In genomic region chr1:235423214-235423652, GRCh38 we compare ENCODE assay signal across 9 cellular contexts. TPM values are rescaled to one million over a fixed set of nuclear protein-coding genes. Genes with fewer than 3 reads are reported as not detected.
DNase-seq lines count a peak whose midpoint lies in the region; ATAC-seq and TF ChIP-seq lines count a peak whose summit lies in the region.
"Had no signal": no experiment of that assay in that cellular context is flagged by ENCODE, and none has a peak within 500 bp of the region (broad histone marks: within the 10 kb centered on the region; RNA-seq: fewer than 3 reads in every experiment).

No MANE protein-coding gene starts in this region.

- H3K27me3 Mint-ChIP-seq in activated CD4-positive, alpha-beta memory T cell treated with anti-CD3 and anti-CD28 coated beads for 36 hours, result no peaks in the 10 kb centered on the region
- H3K27me3 Mint-ChIP-seq in naive thymus-derived CD4-positive, alpha-beta T cell, result no peaks in the 10 kb centered on the region
- peaks cover 0 to 1% (median 0%) of the 10 kb centered on the region in 3 donors for H3K27me3 Mint-ChIP-seq in CD14-positive monocyte (ENCODE audit: low read depth in 3 of 3)

- H3K27ac Mint-ChIP-seq in activated CD4-positive, alpha-beta memory T cell treated with anti-CD3 and anti-CD28 coated beads for 36 hours, result no peak overlapping the region
- peak overlapping the region in 8 of 9 donors; percentile 7 to 80 (median 30) for H3K27ac Mint-ChIP-seq in naive thymus-derived CD4-positive, alpha-beta T cell
- peak overlapping the region in 1 of 7 donors; percentile 0 for H3K27ac Mint-ChIP-seq in CD14-positive monocyte

- H3K36me3 Mint-ChIP-seq in activated CD4-positive, alpha-beta memory T cell treated with anti-CD3 and anti-CD28 coated beads for 36 hours, result peaks cover 3% of the 10 kb centered on the region
- peaks cover 2 to 20% (median 4%) of the 10 kb centered on the region in 5 donors for H3K36me3 Mint-ChIP-seq in naive thymus-derived CD4-positive, alpha-beta T cell
- H3K36me3 Mint-ChIP-seq in CD14-positive monocyte, result peaks cover 24 to 64% of the 10 kb centered on the region in 2 donors

- CTCF ChIA-PET in activated CD4-positive, alpha-beta memory T cell treated with anti-CD3 and anti-CD28 coated beads for 36 hours (lab: Charles Lee), result interaction anchor here (1.3 kb wide), 1 partner anchor 170 kb away, joined by 3 read pairs; no protein-coding TSS in a partner anchor
- CTCF ChIA-PET in naive thymus-derived CD4-positive, alpha-beta T cell (lab: Charles Lee), result interaction anchor here (0.6 to 1.3 kb wide), 5 partner anchors 170 to 327 kb away, joined by 3 to 4 read pairs (median 3); no protein-coding TSS in a partner anchor

- H3K4me1 ChIP-seq in naive thymus-derived CD4-positive, alpha-beta T cell (ENCODE audit: control insufficient read depth in 2 of 2, insufficient read depth in 2 of 2, low read length in 2 of 2), result peaks cover 0 to 4% of the 10 kb centered on the region in 2 donors

- H3K9me3 ChIP-seq in naive thymus-derived CD4-positive, alpha-beta T cell (ENCODE audit: control insufficient read depth in 2 of 3, low read length in 3 of 3), result no peaks in the 10 kb centered on the region

- H3K9me3 Mint-ChIP-seq in activated CD4-positive, alpha-beta memory T cell treated with anti-CD3 and anti-CD28 coated beads for 36 hours, result no peaks in the 10 kb centered on the region
- no peaks in the 10 kb centered on the region for H3K9me3 Mint-ChIP-seq in naive thymus-derived CD4-positive, alpha-beta T cell
- peaks cover 0 to 3% (median 0%) of the 10 kb centered on the region in 7 donors for H3K9me3 Mint-ChIP-seq in CD14-positive monocyte

- H3K4me3 Mint-ChIP-seq in activated CD4-positive, alpha-beta memory T cell treated with anti-CD3 and anti-CD28 coated beads for 36 hours, result no peak overlapping the region
- peak overlapping the region in 8 of 10 donors; percentile 14 to 57 (median 46) for H3K4me3 Mint-ChIP-seq in naive thymus-derived CD4-positive, alpha-beta T cell
- no peak overlapping the region for H3K4me3 Mint-ChIP-seq in CD14-positive monocyte

- intact Hi-C loops in activated CD4-positive, alpha-beta memory T cell treated with anti-CD3 and anti-CD28 coated beads for 36 hours (cut with micrococcal nuclease), result loop anchor here (5.0 kb wide), 1 partner anchor 836 kb away; no protein-coding TSS in a partner anchor
- intact Hi-C loops in naive thymus-derived CD4-positive, alpha-beta T cell (cut with micrococcal nuclease), result no loop called here
- intact Hi-C loops in CD14-positive monocyte (cut with micrococcal nuclease), result no loop called here

- no peak overlapping the region for H3K27ac ChIP-seq in naive thymus-derived CD4-positive, alpha-beta T cell (ENCODE audit: low read depth, low read length)

- no peak overlapping the region for H3K4me3 ChIP-seq in naive thymus-derived CD4-positive, alpha-beta T cell (ENCODE audit: low read length)

- no peaks in the 10 kb centered on the region for H3K27me3 ChIP-seq in naive thymus-derived CD4-positive, alpha-beta T cell (ENCODE audit: control insufficient read depth in 2 of 2, insufficient read depth in 2 of 2, low read length in 2 of 2)

- DNase-seq in activated CD4-positive, alpha-beta memory T cell treated with anti-CD3 and anti-CD28 coated beads for 36 hours, result peak; percentile 44
- no peak for DNase-seq in naive thymus-derived CD4-positive, alpha-beta T cell
- DNase-seq in NK-92 (lab: John Stamatoyannopoulos, UW; ENCODE audit: unreplicated experiment), result no peak
- no peak for DNase-seq in NCI-H1436 treated with DMSO at 0.1 percent for 48 hours (lab: John Stamatoyannopoulos, UW)
- DNase-seq in COLO668 (lab: John Stamatoyannopoulos, UW; ENCODE audit: unreplicated experiment), result no peak
- DNase-seq in CD14-positive monocyte (ENCODE audit: low spot score), result no peak
- DNase-seq: NCI-H510A treated with DMSO at 0.1 percent for 48 hours had no signal

- no peak for TF ChIP-seq CTCF in CD14-positive monocyte (IDR thresholded peaks at IDR 0.05)

- peak; percentile 70 for ATAC-seq in GM18861 (IDR thresholded peaks at IDR 0.05; ENCODE audit: unreplicated experiment)
- peak; percentile 82 for ATAC-seq in HG02759 (IDR thresholded peaks at IDR 0.05; ENCODE audit: unreplicated experiment)
- peak; percentile 70 for ATAC-seq in naive thymus-derived CD4-positive, alpha-beta T cell

- H3K36me3 ChIP-seq in naive thymus-derived CD4-positive, alpha-beta T cell (ENCODE audit: control insufficient read depth in 2 of 3, insufficient read depth in 3 of 3, low read length in 3 of 3), result no peaks in the 10 kb centered on the region

- POLR2A ChIA-PET in activated CD4-positive, alpha-beta memory T cell treated with anti-CD3 and anti-CD28 coated beads for 36 hours (lab: Charles Lee), result no interaction called here
- POLR2A ChIA-PET in naive thymus-derived CD4-positive, alpha-beta T cell (lab: Charles Lee), result no interaction called here

- peaks cover 16% of the 10 kb centered on the region for H3K4me1 Mint-ChIP-seq in activated CD4-positive, alpha-beta memory T cell treated with anti-CD3 and anti-CD28 coated beads for 36 hours (ENCODE audit: low read depth)
- H3K4me1 Mint-ChIP-seq in naive thymus-derived CD4-positive, alpha-beta T cell, result peaks cover 17 to 31% (median 21%) of the 10 kb centered on the region in 7 donors
- peaks cover 12% of the 10 kb centered on the region for H3K4me1 Mint-ChIP-seq in CD14-positive monocyte

RNA-seq across cellular contexts. Expression of gene TBCE, which starts 56.0 kb away (rescaled TPM):
- total RNA-seq in activated CD4-positive, alpha-beta memory T cell treated with anti-CD3 and anti-CD28 coated beads for 36 hours, result 10 to 100 TPM; 22.7 to 26.3 TPM
- 10 to 100 TPM; 16.8 to 26.1 (median 20.6) TPM for total RNA-seq in naive thymus-derived CD4-positive, alpha-beta T cell
- 10 to 100 TPM; 12.9 to 16.1 TPM for polyA plus RNA-seq in naive thymus-derived CD4-positive, alpha-beta T cell
- 10 to 100 TPM; 15.4 to 19.4 TPM for polyA plus RNA-seq in CD14-positive monocyte

Comparison
In these comparisons a context has a peak if more than half of its experiments do, and no peak if none do; other contexts are left out.
1. H3K4me3 Mint-ChIP-seq: peak in naive thymus-derived CD4-positive, alpha-beta T cell (8 of 10); none in activated CD4-positive, alpha-beta memory T cell treated with anti-CD3 and anti-CD28 coated beads for 36 hours (single experiment) and CD14-positive monocyte (0 of 2).
2. Peak in every context shown above with its lines, with median percentiles within 50 percentile points of each other: ATAC-seq.